ENCODE assay signal across 8 cellular contexts in genomic region chr13:49540552-49540951, GRCh38. TPM values are rescaled to one million over a fixed set of nuclear protein-coding genes. Genes with fewer than 3 reads are reported as not detected.
DNase-seq lines count a peak whose midpoint lies in the region; ATAC-seq, FAIRE-seq and TF ChIP-seq lines count a peak whose summit lies in the region.

No MANE protein-coding gene starts in this region.

- FAIRE-seq in HepG2 (lab: Jason Lieb, UNC), result no peak

- intact Hi-C loops in HepG2 (cut with micrococcal nuclease; ENCODE audit: unreplicated experiment), result no loop called here

- no peak overlapping the region for H3K9ac ChIP-seq in HepG2 (ENCODE audit: insufficient read depth, low read depth, low read length)

- 89% methylated on average over 7 of the region's 7 CpGs for WGBS in HepG2 (ENCODE audit: low lambda C conversion rate)

- no peak for TF ChIP-seq CTCF in HFFc6 (IDR thresholded peaks at IDR 0.05)
- TF ChIP-seq CTCF in HepG2 (CRISPR knock-in tag; IDR thresholded peaks at IDR 0.05), result no peak
- no peak for TF ChIP-seq CTCF in osteocyte (IDR thresholded peaks at IDR 0.05)

- no peak overlapping the region for H3K4me2 ChIP-seq in HepG2 (ENCODE audit: low read depth, low read length)

- H3K79me2 ChIP-seq in HepG2 (ENCODE audit: insufficient read depth, low read length), result no peaks in the 10 kb centered on the region

- H3K36me3 ChIP-seq in HepG2 (replicated peaks in 1 of 2; ENCODE audit: control insufficient read depth in 1 of 2, insufficient read depth in 2 of 2, low read length in 2 of 2), result peaks cover 6 to 43% of the 10 kb centered on the region in 2 experiments

- no peak overlapping the region for H3K27ac ChIP-seq in HepG2 (ENCODE audit: extremely low read length, insufficient read depth, low read length)

- DNase-seq in COLO829 (ENCODE audit: low spot score) (peak; percentile 39), HFFc6 (peak; percentile 16), HepG2 (ENCODE audit: low spot score) (no peak), osteocyte (ENCODE audit: extremely low spot score, unreplicated experiment) (no peak), NCI-H446 (lab: John Stamatoyannopoulos, UW) (no peak), hippocampal formation (lab: John Stamatoyannopoulos, UW) (no peak)

- POLR2A ChIA-PET in HepG2 (lab: Yijun Ruan, JAX), result no interaction called here

- no peak for TF ChIP-seq POLR2A in HepG2 (IDR thresholded peaks at IDR 0.05; ENCODE audit: insufficient read depth in 1 of 2, low read depth in 2 of 2, low read length in 2 of 2)

- no peaks in the 10 kb centered on the region for H3K9me3 ChIP-seq in HepG2 (ENCODE audit: low read length)

- peaks cover 14% of the 10 kb centered on the region for H3K36me3 Mint-ChIP-seq in HFFc6 (ENCODE audit: low read depth)
- peaks cover 13% of the 10 kb centered on the region for H3K36me3 Mint-ChIP-seq in activated naive CD8-positive, alpha-beta T cell
- peaks cover 55% of the 10 kb centered on the region for H3K36me3 Mint-ChIP-seq in osteocyte (ENCODE audit: unreplicated experiment)

- H2AFZ ChIP-seq in HepG2 (ENCODE audit: low read length), result no peak overlapping the region

- TF ChIP-seq EP300 in HepG2 (IDR thresholded peaks at IDR 0.05; ENCODE audit: low read depth in 2 of 2, low read length in 2 of 2) (no peak), HepG2 (CRISPR knock-in tag; IDR thresholded peaks at IDR 0.05; ENCODE audit: borderline replicate concordance) (no peak)

- H3K9me3 Mint-ChIP-seq in HFFc6, result no peaks in the 10 kb centered on the region
- no peaks in the 10 kb centered on the region for H3K9me3 Mint-ChIP-seq in activated naive CD8-positive, alpha-beta T cell (ENCODE audit: low read depth)
- H3K9me3 Mint-ChIP-seq in osteocyte (ENCODE audit: unreplicated experiment), result no peaks in the 10 kb centered on the region

- H3K4me1 ChIP-seq in HepG2 (ENCODE audit: insufficient read depth, low read length), result no peaks in the 10 kb centered on the region

- BruUV-seq in HepG2 (replicated peaks; lab: Mats Ljungman, UMichigan), result no TSS peak

- no peaks in the 10 kb centered on the region for H4K20me1 ChIP-seq in HepG2 (ENCODE audit: insufficient read depth, low read length)

- in situ Hi-C loops in HepG2 (cut with HindIII; ENCODE audit: extremely low pct_ligation_motif_present, low pct_unique_long_range_greater_than_20kb), result no loop called here

- H3K4me1 Mint-ChIP-seq in HFFc6 (ENCODE audit: low read depth) (peaks cover 10% of the 10 kb centered on the region), osteocyte (ENCODE audit: unreplicated experiment) (no peaks in the 10 kb centered on the region)
- peaks cover 22% of the 10 kb centered on the region for H3K4me1 Mint-ChIP-seq in activated naive CD8-positive, alpha-beta T cell (ENCODE audit: low read depth)

- H3K27me3 Mint-ChIP-seq in HFFc6 (ENCODE audit: insufficient read depth), result no peaks in the 10 kb centered on the region
- no peaks in the 10 kb centered on the region for H3K27me3 Mint-ChIP-seq in activated naive CD8-positive, alpha-beta T cell
- H3K27me3 Mint-ChIP-seq in osteocyte (ENCODE audit: unreplicated experiment), result no peaks in the 10 kb centered on the region

- H3K4me3 Mint-ChIP-seq in HFFc6 (peak overlapping the region; percentile 6; the same call in 1 of the 2 replicates), osteocyte (ENCODE audit: unreplicated experiment) (no peak overlapping the region)
- peak overlapping the region; percentile 74 for H3K4me3 Mint-ChIP-seq in activated naive CD8-positive, alpha-beta T cell

- ATAC-seq in HepG2 (no peak), HG03342 (IDR thresholded peaks at IDR 0.05; ENCODE audit: unreplicated experiment) (no peak)

- no peak overlapping the region for H3K4me3 ChIP-seq in HepG2 (replicated peaks in 1 of 3; ENCODE audit: insufficient read depth in 1 of 3, low read depth in 2 of 3, low read length in 3 of 3)

- CTCF ChIA-PET in HepG2 (lab: Yijun Ruan, JAX; ENCODE audit: low intra/inter-chr PET ratio, low total read pairs), result no interaction called here

- no peak for TF ChIP-seq RAD21 in HepG2 (CRISPR knock-in tag; IDR thresholded peaks at IDR 0.05)

- H3K27me3 ChIP-seq in HepG2 (ENCODE audit: control insufficient read depth in 1 of 2, insufficient read depth in 2 of 2, low read length in 2 of 2), result no peaks in the 10 kb centered on the region

- H3K27ac Mint-ChIP-seq in HFFc6, result no peak overlapping the region; the same call in 1 of the 2 replicates
- peak overlapping the region; percentile 84 for H3K27ac Mint-ChIP-seq in activated naive CD8-positive, alpha-beta T cell
- H3K27ac Mint-ChIP-seq in osteocyte (ENCODE audit: unreplicated experiment), result no peak overlapping the region

TF ChIP-seq in HepG2, 621 proteins besides CTCF, POLR2A, EP300 and RAD21:
- TF ChIP-seq TOPORS (CRISPR knock-in tag; IDR thresholded peaks at IDR 0.05), result no peak
- peak; percentile 75 for TF ChIP-seq NFE2L2 (IDR thresholded peaks at IDR 0.05; ENCODE audit: low read length)
- peak in 1 of 2 experiments; percentile 40; a peak in 2 of 4 replicates for TF ChIP-seq MAFK (conservative IDR thresholded peaks at IDR 0.05 in 1 of 2, IDR thresholded peaks at IDR 0.05 in 1 of 2; ENCODE audit: low read length in 2 of 2)

RNA-seq across cellular contexts. Expression of gene PHF11, which starts 44.8 kb away (rescaled TPM):
- total RNA-seq in HFFc6 (2021; fragmentation: NEBNext Ultra II Directional; extraction: Animal tissue kit (Norgen Biotek cat#: 25700)), result 10 to 100 TPM; 17.6 to 31.0 (median 25.3) TPM
- total RNA-seq in HepG2 (2016; rRNA removed; fragmentation: Illumina TruSeq; extraction: Trizol) (9.0 and 15.8 TPM in 2 replicates), osteocyte (30.6 and 32.1 TPM in 2 replicates)
- 3.5 and 8.1 TPM in 2 replicates for total RNA-seq in HepG2 (2016; cell fraction: cytosol; rRNA removed; fragmentation: Illumina TruSeq; extraction: Trizol; ENCODE audit: low read depth)
- total RNA-seq in HepG2 (2016; cell fraction: insoluble cytoplasmic fraction; rRNA removed; fragmentation: Illumina TruSeq; extraction: Trizol), result 9.8 and 12.7 TPM in 2 replicates
- total RNA-seq in HepG2 (2016; cell fraction: membrane; rRNA removed; fragmentation: Illumina TruSeq; extraction: Trizol), result 9.7 and 10.0 TPM in 2 replicates
- 18.8 and 22.6 TPM in 2 replicates for total RNA-seq in HepG2 (2016; cell fraction: nucleus; rRNA removed; fragmentation: Illumina TruSeq; extraction: Trizol)
- 17.5 and 22.0 TPM in 2 replicates for polyA plus RNA-seq in HepG2 (2011; rRNA removed)
- polyA plus RNA-seq in HepG2 (2011; cell fraction: cytosol; rRNA removed), result 4.7 and 6.0 TPM in 2 replicates
- 36.1 and 40.1 TPM in 2 replicates for polyA plus RNA-seq in HepG2 (2011; cell fraction: nucleus; rRNA removed)
- 14.5 TPM in 2 replicates for polyA plus RNA-seq in HepG2 (2012)
- 5.2 and 6.8 TPM in 2 replicates for polyA plus RNA-seq in HepG2 (2016; cell fraction: cytosol; fragmentation: Illumina TruSeq; extraction: Trizol; ENCODE audit: low read depth)
- 10.5 and 12.9 TPM in 2 replicates for polyA plus RNA-seq in HepG2 (2016; cell fraction: insoluble cytoplasmic fraction; fragmentation: Illumina TruSeq; extraction: Trizol; ENCODE audit: low read depth)
- polyA plus RNA-seq in HepG2 (2016; cell fraction: membrane; fragmentation: Illumina TruSeq; extraction: Trizol; ENCODE audit: low read depth), result 7.1 and 7.3 TPM in 2 replicates
- polyA plus RNA-seq in HepG2 (2016; cell fraction: nucleus; fragmentation: Illumina TruSeq; extraction: Trizol; ENCODE audit: insufficient read depth, low read depth), result 55.0 and 55.4 TPM in 2 replicates
- 6.7 and 7.2 TPM in 2 replicates for polyA minus RNA-seq in HepG2 (2011; rRNA and poly(A)+ RNA removed; ENCODE audit: low replicate concordance)
- polyA minus RNA-seq in HepG2 (2011; cell fraction: cytosol; rRNA and poly(A)+ RNA removed), result 3.6 and 5.0 TPM in 2 replicates
- polyA minus RNA-seq in HepG2 (2011; cell fraction: nucleus; rRNA and poly(A)+ RNA removed), result 23.8 and 26.6 TPM in 2 replicates

RNA-seq across cellular contexts. Expression of gene RCBTB1, which starts 44.8 kb away (rescaled TPM):
- total RNA-seq in HFFc6 (2021; fragmentation: NEBNext Ultra II Directional; extraction: Animal tissue kit (Norgen Biotek cat#: 25700)), result 10 to 100 TPM; 13.3 to 17.4 (median 15.6) TPM
- total RNA-seq in HepG2 (2016; rRNA removed; fragmentation: Illumina TruSeq; extraction: Trizol) (21.6 and 28.3 TPM in 2 replicates), osteocyte (26.2 and 29.3 TPM in 2 replicates)
- total RNA-seq in HepG2 (2016; cell fraction: cytosol; rRNA removed; fragmentation: Illumina TruSeq; extraction: Trizol; ENCODE audit: low read depth), result 3.2 and 3.7 TPM in 2 replicates
- 21.1 and 26.2 TPM in 2 replicates for total RNA-seq in HepG2 (2016; cell fraction: insoluble cytoplasmic fraction; rRNA removed; fragmentation: Illumina TruSeq; extraction: Trizol)
- 12.9 and 13.0 TPM in 2 replicates for total RNA-seq in HepG2 (2016; cell fraction: membrane; rRNA removed; fragmentation: Illumina TruSeq; extraction: Trizol)
- 21.1 and 23.4 TPM in 2 replicates for total RNA-seq in HepG2 (2016; cell fraction: nucleus; rRNA removed; fragmentation: Illumina TruSeq; extraction: Trizol)
- polyA plus RNA-seq in HepG2 (2011; rRNA removed), result 11.0 and 13.4 TPM in 2 replicates
- polyA plus RNA-seq in HepG2 (2011; cell fraction: cytosol; rRNA removed), result 6.5 and 8.7 TPM in 2 replicates
- polyA plus RNA-seq in HepG2 (2011; cell fraction: nucleus; rRNA removed), result 11.5 and 13.2 TPM in 2 replicates
- polyA plus RNA-seq in HepG2 (2012), result 12.5 and 13.4 TPM in 2 replicates
- 1.7 and 1.8 TPM in 2 replicates for polyA plus RNA-seq in HepG2 (2016; cell fraction: cytosol; fragmentation: Illumina TruSeq; extraction: Trizol; ENCODE audit: low read depth)
- 24.7 and 26.7 TPM in 2 replicates for polyA plus RNA-seq in HepG2 (2016; cell fraction: insoluble cytoplasmic fraction; fragmentation: Illumina TruSeq; extraction: Trizol; ENCODE audit: low read depth)
- 7.0 and 7.6 TPM in 2 replicates for polyA plus RNA-seq in HepG2 (2016; cell fraction: membrane; fragmentation: Illumina TruSeq; extraction: Trizol; ENCODE audit: low read depth)
- polyA plus RNA-seq in HepG2 (2016; cell fraction: nucleus; fragmentation: Illumina TruSeq; extraction: Trizol; ENCODE audit: insufficient read depth, low read depth), result 36.4 and 40.4 TPM in 2 replicates
- polyA minus RNA-seq in HepG2 (2011; rRNA and poly(A)+ RNA removed; ENCODE audit: low replicate concordance), result 5.9 and 18.2 TPM in 2 replicates
- polyA minus RNA-seq in HepG2 (2011; cell fraction: cytosol; rRNA and poly(A)+ RNA removed), result 8.4 and 9.7 TPM in 2 replicates
- polyA minus RNA-seq in HepG2 (2011; cell fraction: nucleus; rRNA and poly(A)+ RNA removed), result 17.5 and 20.1 TPM in 2 replicates

Comparison
In these comparisons a context has a peak if more than half of its experiments do, and no peak if none do; other contexts are left out.
1. DNase-seq: peak in COLO829 (single experiment) and HFFc6 (single experiment); none in HepG2 (single experiment), osteocyte (single experiment), NCI-H446 (0 of 2) and hippocampal formation (0 of 2).